25 cellular contexts compared by ENCODE assay signal in the genomic region with DNA sequence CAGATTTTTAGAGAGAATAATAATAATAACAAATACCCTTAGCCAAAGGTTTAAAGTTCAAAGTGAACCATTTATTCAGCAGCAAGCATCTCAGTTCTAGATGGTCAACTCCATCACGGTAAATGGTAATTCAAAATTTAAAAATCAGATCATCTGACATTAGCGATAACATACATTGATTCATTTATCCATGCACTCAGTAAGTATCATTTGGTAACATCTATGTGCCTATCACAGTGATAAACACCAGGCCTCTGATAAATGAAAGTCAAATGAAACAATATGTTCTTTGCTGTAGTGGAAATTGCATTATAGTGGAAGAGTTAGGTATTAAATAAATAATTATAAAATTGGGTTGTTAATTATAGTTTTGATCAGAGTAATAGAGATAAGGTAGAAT.
"Had no signal": no experiment of that assay in that cellular context is flagged by ENCODE, and none has a peak within 500 bp of the region (broad histone marks: within the 10 kb centered on the region; RNA-seq: fewer than 3 reads in every experiment).

No MANE protein-coding gene starts in this region.

- H3K27me3 ChIP-seq: colonic mucosa, esophagus muscularis mucosa, esophagus squamous epithelium, foreskin keratinocyte, gastrocnemius medialis, gastroesophageal sphincter, heart left ventricle, heart right ventricle had no signal

- H3K4me3 Mint-ChIP-seq: dendritic cell treated with granulocyte-macrophage colony-stimulating factor and Interleukin-4, amounts not matched to agents 40 ng/mL and 50 ng/mL, for 4 days; effector memory CD8-positive, alpha-beta T cell; endodermal cell had no signal

- H3K9me3 Mint-ChIP-seq: dendritic cell treated with granulocyte-macrophage colony-stimulating factor and Interleukin-4, amounts not matched to agents 40 ng/mL and 50 ng/mL, for 4 days; endodermal cell had no signal

- H3K36me3 ChIP-seq: colonic mucosa, esophagus muscularis mucosa, esophagus squamous epithelium, gastrocnemius medialis, gastroesophageal sphincter, heart left ventricle, heart right ventricle had no signal

- H3K27me3 Mint-ChIP-seq: dendritic cell treated with granulocyte-macrophage colony-stimulating factor and Interleukin-4, amounts not matched to agents 40 ng/mL and 50 ng/mL, for 4 days; effector memory CD8-positive, alpha-beta T cell had no signal

- H3K4me1 ChIP-seq: colonic mucosa, esophagus squamous epithelium, gastrocnemius medialis, heart left ventricle, heart right ventricle had no signal

- H3K27ac Mint-ChIP-seq: dendritic cell treated with granulocyte-macrophage colony-stimulating factor and Interleukin-4, amounts not matched to agents 40 ng/mL and 50 ng/mL, for 4 days; effector memory CD8-positive, alpha-beta T cell; endodermal cell had no signal

- H3K9me3 ChIP-seq: colonic mucosa, esophagus muscularis mucosa, esophagus squamous epithelium, gastrocnemius medialis, gastroesophageal sphincter, heart left ventricle, heart right ventricle had no signal

- ATAC-seq: effector memory CD8-positive, alpha-beta T cell; esophagus mucosa; foreskin keratinocyte; gastrocnemius medialis; gastroesophageal sphincter; heart left ventricle; heart right ventricle had no signal

- H3K4me3 ChIP-seq: colonic mucosa, coronary artery, dorsolateral prefrontal cortex, esophagus muscularis mucosa, esophagus squamous epithelium, gastrocnemius medialis, gastroesophageal sphincter, heart left ventricle, heart right ventricle had no signal

- DNase-seq: colonic mucosa; cortex of kidney; dermis blood vessel endothelial cell; dorsolateral prefrontal cortex; effector CD4-positive, alpha-beta T cell; effector CD8-positive, alpha-beta T cell; effector memory CD4-positive, alpha-beta T cell; effector memory CD8-positive, alpha-beta T cell; endodermal cell; erythroblast; esophagus squamous epithelium; foreskin fibroblast; foreskin keratinocyte; foreskin melanocyte; gastrocnemius medialis; glutamatergic neuron; head of caudate nucleus; heart left ventricle; heart right ventricle had no signal

- H3K27ac ChIP-seq: colonic mucosa, coronary artery, epithelial cell of prostate, esophagus muscularis mucosa, esophagus squamous epithelium, foreskin keratinocyte, gastrocnemius medialis, gastroesophageal sphincter, heart left ventricle, heart right ventricle had no signal
